20 cellular contexts compared by ENCODE assay signal in genomic region chr4:88892646-88893045, GRCh38.
"Had no signal": no experiment of that assay in that cellular context is flagged by ENCODE, and none has a peak within 500 bp of the region (broad histone marks: within the 10 kb centered on the region; RNA-seq: fewer than 3 reads in every experiment).

No MANE protein-coding gene starts in this region.

- FAIRE-seq: RCC 7860 had no signal

- DNase-seq: KBM-7, MV-4-11, NCI-H1092, NCI-H1105 treated with DMSO at 0.1 percent for 48 hours, NCI-H1436, NCI-H187, NCI-H2029, NCI-H2081 treated with DMSO at 0.1 percent for 48 hours, NCI-H2171, NCI-H226, NCI-H446, NCI-H510A, NCI-H524 treated with DMSO at 0.1 percent for 48 hours, NCI-H69, NCI-H774, SHP77, SK-N-SH, SW 1271 had no signal

- H3K9ac ChIP-seq: SK-N-SH had no signal

- H3K9me3 ChIP-seq: SK-N-SH had no signal

- H3K27ac ChIP-seq: RWPE1 had no signal
